31 cellular contexts compared by ENCODE assay signal in the genomic region with DNA sequence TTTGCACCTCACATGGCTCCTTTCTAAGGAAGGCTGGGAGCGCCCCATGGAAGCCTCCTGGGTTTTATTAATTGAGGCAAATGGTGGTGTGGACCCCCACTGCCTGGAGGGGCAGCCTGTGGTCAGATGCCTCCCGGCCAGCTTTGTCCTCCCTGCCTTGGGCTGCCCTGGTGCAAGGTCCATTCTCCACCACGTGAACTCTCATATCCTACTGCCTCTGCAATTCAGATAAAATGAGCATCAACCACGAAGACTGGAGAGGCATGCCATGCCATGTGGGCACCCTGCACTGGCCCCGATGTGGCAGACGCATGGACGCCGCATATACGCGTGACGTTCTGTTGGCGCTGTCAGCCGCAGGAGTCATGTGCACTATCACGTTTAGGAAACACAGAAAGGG.
"Had no signal": no experiment of that assay in that cellular context is flagged by ENCODE, and none has a peak within 500 bp of the region (broad histone marks: within the 10 kb centered on the region; RNA-seq: fewer than 3 reads in every experiment).

No MANE protein-coding gene starts in this region.

- H3K36me3 Mint-ChIP-seq: activated CD4-positive, alpha-beta memory T cell treated with anti-CD3 and anti-CD28 coated beads for 36 hours; activated naive CD4-positive, alpha-beta T cell treated with anti-CD3 and anti-CD28 coated beads, Interleukin-2, amount 50 U/mL, for 72 hours; activated naive CD8-positive, alpha-beta T cell treated with anti-CD3 and anti-CD28 coated beads, Interleukin-2, amount 10 ng/mL, durations not matched to agents 7 days and 5 days had no signal

- H3K36me3 ChIP-seq: ascending aorta, breast epithelium, cardiac muscle cell, gastrocnemius medialis, heart left ventricle had no signal

- H3K27ac ChIP-seq: ascending aorta, breast epithelium, cardiac muscle cell, coronary artery, dorsolateral prefrontal cortex, gastrocnemius medialis, heart left ventricle had no signal

- H3K4me1 ChIP-seq: ascending aorta, breast epithelium, gastrocnemius medialis, heart left ventricle had no signal

- H3K9me3 Mint-ChIP-seq: activated CD4-positive, alpha-beta memory T cell treated with anti-CD3 and anti-CD28 coated beads for 36 hours; activated CD4-positive, alpha-beta T cell treated with anti-CD3 and anti-CD28 coated beads, Interleukin-2, amount 10 ng/mL, durations not matched to agents 24 days and 14 days; activated naive CD4-positive, alpha-beta T cell treated with anti-CD3 and anti-CD28 coated beads for 36 hours; activated naive CD4-positive, alpha-beta T cell treated with anti-CD3 and anti-CD28 coated beads, Interleukin-2, amount 50 U/mL, for 72 hours; activated naive CD8-positive, alpha-beta T cell treated with anti-CD3 and anti-CD28 coated beads, Interleukin-2, amount 10 ng/mL, durations not matched to agents 7 days and 5 days; activated T-cell treated with anti-CD3 and anti-CD28 coated beads, Interleukin-2, amount 50 U/mL, for 4 hours; activated T-helper 17 cell treated with anti-CD3 and anti-CD28 coated beads, Interleukin-2, amount 50 U/mL, for 72 hours; brain; dendritic cell treated with granulocyte-macrophage colony-stimulating factor and Interleukin-4, amounts not matched to agents 40 ng/mL and 50 ng/mL, for 4 days; endodermal cell had no signal

- ATAC-seq: activated CD4-positive, alpha-beta T cell treated with anti-CD3 and anti-CD28 coated beads for 36 hours; activated naive CD4-positive, alpha-beta T cell treated with anti-CD3 and anti-CD28 coated beads, Interleukin-2, amount 50 U/mL, for 72 hours; activated T-cell treated with anti-CD3 and anti-CD28 coated beads, Interleukin-2, amount 50 U/mL, for 4 hours; activated T-helper 17 cell treated with anti-CD3 and anti-CD28 coated beads, Interleukin-2, amount 50 U/mL, for 72 hours; esophagus mucosa; gastrocnemius medialis; heart left ventricle had no signal

- DNase-seq: activated CD4-positive, alpha-beta memory T cell treated with anti-CD3 and anti-CD28 coated beads for 36 hours; activated CD4-positive, alpha-beta T cell treated with anti-CD3 and anti-CD28 coated beads for 36 hours; activated CD4-positive, alpha-beta T cell treated with anti-CD3 and anti-CD28 coated beads, Interleukin-2, amount 10 ng/mL, durations not matched to agents 24 days and 14 days; activated CD4-positive, CD25-positive, alpha-beta regulatory T cell; activated CD4-positive, CD25-positive, alpha-beta regulatory T cell treated with anti-CD3 and anti-CD28 coated beads, Interleukin-2, amount 50 U/mL, for 72 hours; activated CD8-positive, alpha-beta memory T cell treated with anti-CD3 and anti-CD28 coated beads, Interleukin-2, amount 50 U/mL, for 48 hours; activated effector memory CD4-positive, alpha-beta T cell treated with Interleukin-2 at 50 U/mL for 16 hours; activated gamma-delta T cell treated with Interleukin-2 at 50 U/mL for 16 hours; activated naive CD4-positive, alpha-beta T cell treated with anti-CD3 and anti-CD28 coated beads for 36 hours; activated naive CD8-positive, alpha-beta T cell treated with anti-CD3 and anti-CD28 coated beads, Interleukin-2, amount 10 ng/mL, durations not matched to agents 7 days and 5 days; activated T-cell treated with anti-CD3 and anti-CD28 coated beads for 4 hours; activated T-cell treated with anti-CD3 and anti-CD28 coated beads, Interleukin-2, amount 50 U/mL, for 4 hours; central memory CD4-positive, alpha-beta T cell; cerebellar nuclear complex; effector memory CD4-positive, alpha-beta T cell; endodermal cell; foreskin fibroblast; gastrocnemius medialis; glutamatergic neuron; heart left ventricle; T-helper 2 cell had no signal

- H3K4me3 ChIP-seq: ascending aorta, breast epithelium, cardiac muscle cell, coronary artery, dorsolateral prefrontal cortex, gastrocnemius medialis, heart left ventricle had no signal

- H3K4me1 Mint-ChIP-seq: activated CD4-positive, alpha-beta T cell treated with anti-CD3 and anti-CD28 coated beads for 36 hours; activated CD4-positive, alpha-beta T cell treated with anti-CD3 and anti-CD28 coated beads, Interleukin-2, amount 10 ng/mL, durations not matched to agents 24 days and 14 days; activated naive CD8-positive, alpha-beta T cell treated with anti-CD3 and anti-CD28 coated beads, Interleukin-2, amount 10 ng/mL, durations not matched to agents 7 days and 5 days; activated T-helper 17 cell treated with anti-CD3 and anti-CD28 coated beads, Interleukin-2, amount 50 U/mL, for 72 hours; endodermal cell had no signal

- H3K4me3 Mint-ChIP-seq: activated CD4-positive, alpha-beta memory T cell treated with anti-CD3 and anti-CD28 coated beads for 36 hours; activated CD4-positive, alpha-beta T cell treated with anti-CD3 and anti-CD28 coated beads for 36 hours; activated CD4-positive, alpha-beta T cell treated with anti-CD3 and anti-CD28 coated beads, Interleukin-2, amount 10 ng/mL, durations not matched to agents 24 days and 14 days; activated naive CD4-positive, alpha-beta T cell treated with anti-CD3 and anti-CD28 coated beads for 36 hours; activated naive CD8-positive, alpha-beta T cell treated with anti-CD3 and anti-CD28 coated beads, Interleukin-2, amount 10 ng/mL, durations not matched to agents 7 days and 5 days; activated T-cell treated with anti-CD3 and anti-CD28 coated beads, Interleukin-2, amount 50 U/mL, for 4 hours; activated T-helper 17 cell treated with anti-CD3 and anti-CD28 coated beads, Interleukin-2, amount 50 U/mL, for 72 hours; brain; dendritic cell treated with granulocyte-macrophage colony-stimulating factor and Interleukin-4, amounts not matched to agents 40 ng/mL and 50 ng/mL, for 4 days; endodermal cell had no signal

- H3K27ac Mint-ChIP-seq: activated CD4-positive, alpha-beta memory T cell treated with anti-CD3 and anti-CD28 coated beads for 36 hours; activated CD4-positive, alpha-beta T cell treated with anti-CD3 and anti-CD28 coated beads for 36 hours; activated CD4-positive, alpha-beta T cell treated with anti-CD3 and anti-CD28 coated beads, Interleukin-2, amount 10 ng/mL, durations not matched to agents 24 days and 14 days; activated naive CD4-positive, alpha-beta T cell treated with anti-CD3 and anti-CD28 coated beads for 36 hours; activated naive CD4-positive, alpha-beta T cell treated with anti-CD3 and anti-CD28 coated beads, Interleukin-2, amount 50 U/mL, for 72 hours; activated naive CD8-positive, alpha-beta T cell treated with anti-CD3 and anti-CD28 coated beads, Interleukin-2, amount 10 ng/mL, durations not matched to agents 7 days and 5 days; activated T-helper 17 cell treated with anti-CD3 and anti-CD28 coated beads, Interleukin-2, amount 50 U/mL, for 72 hours; brain; dendritic cell treated with granulocyte-macrophage colony-stimulating factor and Interleukin-4, amounts not matched to agents 40 ng/mL and 50 ng/mL, for 4 days; endodermal cell had no signal

- H3K9me3 ChIP-seq: ascending aorta, breast epithelium, gastrocnemius medialis, heart left ventricle had no signal

- H3K27me3 Mint-ChIP-seq: activated CD4-positive, alpha-beta memory T cell treated with anti-CD3 and anti-CD28 coated beads for 36 hours; activated CD4-positive, alpha-beta T cell treated with anti-CD3 and anti-CD28 coated beads for 36 hours; activated CD4-positive, alpha-beta T cell treated with anti-CD3 and anti-CD28 coated beads, Interleukin-2, amount 10 ng/mL, durations not matched to agents 24 days and 14 days; activated naive CD8-positive, alpha-beta T cell treated with anti-CD3 and anti-CD28 coated beads, Interleukin-2, amount 10 ng/mL, durations not matched to agents 7 days and 5 days; dendritic cell treated with granulocyte-macrophage colony-stimulating factor and Interleukin-4, amounts not matched to agents 40 ng/mL and 50 ng/mL, for 4 days had no signal

- H3K27me3 ChIP-seq: ascending aorta, breast epithelium, cardiac muscle cell, dorsolateral prefrontal cortex had no signal
